Comparison of ENCODE assay signal across 28 cellular contexts in the genomic region with DNA sequence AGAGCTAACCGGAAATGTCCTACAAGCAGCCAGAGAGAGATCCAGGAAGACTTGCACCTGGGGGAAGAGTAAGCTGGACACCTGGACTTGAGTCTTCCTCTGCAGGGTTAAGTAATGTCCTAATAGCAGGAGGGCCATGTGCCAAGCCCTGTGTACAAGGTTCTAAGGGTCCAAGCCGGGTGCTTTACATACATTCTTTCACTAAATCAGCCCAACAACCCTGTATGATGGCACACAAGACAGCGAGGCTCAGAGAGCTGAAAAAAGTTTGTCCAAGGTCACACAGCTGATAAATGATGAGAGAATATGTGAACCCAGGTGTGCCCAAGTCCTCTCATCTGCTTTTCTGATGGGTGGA.
"Had no signal": no experiment of that assay in that cellular context is flagged by ENCODE, and none has a peak within 500 bp of the region (broad histone marks: within the 10 kb centered on the region; RNA-seq: fewer than 3 reads in every experiment).

No MANE protein-coding gene starts in this region.

- H3K4me3 ChIP-seq: neural progenitor cell, ovary, psoas muscle, right lobe of liver, sigmoid colon, stomach, thoracic aorta, thyroid gland, tibial nerve, upper lobe of left lung, vagina had no signal

- H3K79me2 ChIP-seq: parathyroid adenoma had no signal

- H3K4me2 ChIP-seq: neural progenitor cell had no signal

- H3K4me1 Mint-ChIP-seq: natural killer cell had no signal

- H2AFZ ChIP-seq: neural progenitor cell, parathyroid adenoma had no signal

- H3K4me3 Mint-ChIP-seq: natural killer cell; nephron; neural progenitor cell; stimulated activated effector memory CD8-positive, alpha-beta T cell treated with anti-CD3 and anti-CD28 coated beads, Interleukin-12 subunit alpha, Interleukin-12 subunit beta, amount 100 ng/mL, for 72 hours; stimulated activated naive B cell treated with anti-CD40 and anti-IgM and Interleukin-4, amounts not matched to agents 10 μg/mL and 1 μg/mL and 100 μg/mL, for 72 hours; stimulated activated naive CD8-positive, alpha-beta T cell treated with anti-CD3 and anti-CD28 coated beads, Interleukin-15, Interleukin-2, amounts not matched to agents 100 ng/mL and 50 ng/mL, for 24 hours had no signal

- H3K36me3 Mint-ChIP-seq: natural killer cell; neural progenitor cell; stimulated activated effector memory CD8-positive, alpha-beta T cell treated with anti-CD3 and anti-CD28 coated beads, Interleukin-12 subunit alpha, Interleukin-12 subunit beta, amount 100 ng/mL, for 72 hours; stimulated activated naive B cell treated with anti-CD40 and anti-IgM and Interleukin-4, amounts not matched to agents 10 μg/mL and 1 μg/mL and 100 μg/mL, for 72 hours had no signal

- H3K9ac ChIP-seq: neural progenitor cell, parathyroid adenoma had no signal

- H3K9me3 Mint-ChIP-seq: natural killer cell; neural progenitor cell; stimulated activated effector memory CD8-positive, alpha-beta T cell treated with anti-CD3 and anti-CD28 coated beads, Interleukin-12 subunit alpha, Interleukin-12 subunit beta, amount 100 ng/mL, for 72 hours; stimulated activated naive CD8-positive, alpha-beta T cell treated with anti-CD3 and anti-CD28 coated beads, Interleukin-15, Interleukin-2, amounts not matched to agents 100 ng/mL and 50 ng/mL, for 24 hours had no signal

- H3K27ac ChIP-seq: neural progenitor cell, ovary, parathyroid adenoma, psoas muscle, right lobe of liver, sigmoid colon, stomach, thoracic aorta, thyroid gland, tibial nerve, upper lobe of left lung, vagina had no signal

- H3K9me3 ChIP-seq: ovary, psoas muscle, right lobe of liver, sigmoid colon, stomach, thoracic aorta, thyroid gland, tibial nerve, upper lobe of left lung, vagina had no signal

- H3K27me3 ChIP-seq: neural progenitor cell, ovary, right lobe of liver, sigmoid colon, stomach, thyroid gland, tibial nerve, upper lobe of left lung, vagina had no signal

- H3K27ac Mint-ChIP-seq: natural killer cell; nephron; neural progenitor cell; progenitor cell of endocrine pancreas; stimulated activated effector memory CD8-positive, alpha-beta T cell treated with anti-CD3 and anti-CD28 coated beads, Interleukin-12 subunit alpha, Interleukin-12 subunit beta, amount 100 ng/mL, for 72 hours; stimulated activated naive B cell treated with anti-CD40 and anti-IgM and Interleukin-4, amounts not matched to agents 10 μg/mL and 1 μg/mL and 100 μg/mL, for 72 hours; stimulated activated naive CD8-positive, alpha-beta T cell treated with anti-CD3 and anti-CD28 coated beads, Interleukin-15, Interleukin-2, amounts not matched to agents 100 ng/mL and 50 ng/mL, for 24 hours had no signal

- DNase-seq: natural killer cell; ovary; posterior cingulate gyrus; psoas muscle; right cardiac atrium; right lobe of liver; sigmoid colon; small intestine; stimulated activated CD4-positive, alpha-beta T cell treated with anti-CD3 and anti-CD28 coated beads, Interleukin-15, amount 100 ng/mL, for 24 hours; stimulated activated CD4-positive, alpha-beta T cell treated with anti-CD3 and anti-CD28 coated beads, Interleukin-2, amount 100 ng/mL, for 24 hours; stimulated activated CD4-positive, alpha-beta T cell treated with anti-CD3 and anti-CD28 coated beads, Interleukin-2, amount 100 ng/mL, for 48 hours; stimulated activated CD4-positive, alpha-beta T cell treated with anti-CD3 and anti-CD28 coated beads, Interleukin-4, amount 100 ng/mL, for 24 hours; stimulated activated naive B cell treated with anti-CD40 and anti-IgM and Interleukin-4, amounts not matched to agents 10 μg/mL and 1 μg/mL and 100 μg/mL, for 72 hours; stimulated activated naive CD4-positive, alpha-beta T cell treated with Interleukin-2 at 50 U/mL for 16 hours; stomach; thyroid gland; trophoblast cell; upper lobe of left lung had no signal

- FAIRE-seq: small intestine, urothelium cell line had no signal

- H3K4me1 ChIP-seq: parathyroid adenoma, psoas muscle, right lobe of liver, tibial nerve, upper lobe of left lung, vagina had no signal

- H3K36me3 ChIP-seq: neural progenitor cell, ovary, right lobe of liver, sigmoid colon, stomach, thoracic aorta, thyroid gland, tibial nerve, upper lobe of left lung, vagina had no signal
